7 cellular contexts compared by ENCODE assay signal in genomic region chr18:50877545-50878265, GRCh38. TPM values are rescaled to one million over a fixed set of nuclear protein-coding genes. Genes with fewer than 3 reads are reported as not detected.
DNase-seq lines count a peak whose midpoint lies in the region; TF ChIP-seq lines count a peak whose summit lies in the region.

No MANE protein-coding gene starts in this region.

- no peak overlapping the region for H3K9ac ChIP-seq in H9 (ENCODE audit: extremely low read depth, insufficient read length, low read length)
- H3K9ac ChIP-seq in fibroblast of lung (ENCODE audit: insufficient read depth, low read length) = no peak overlapping the region

- H2BK15ac ChIP-seq in H9 (ENCODE audit: low read depth, low read length) = no peak overlapping the region

- H3K27me3 ChIP-seq in H9 (ENCODE audit: insufficient read depth, low read length) (no peaks in the 10 kb centered on the region), SJSA1 (replicated peaks) (no peaks in the 10 kb centered on the region), fibroblast of lung (ENCODE audit: control insufficient read depth, insufficient read depth, low read length) (no peaks in the 10 kb centered on the region)

- H3K14ac ChIP-seq in H9 (ENCODE audit: insufficient read depth, low read length) = no peak overlapping the region

- H3K23me2 ChIP-seq in H9 (ENCODE audit: insufficient read length, low read depth, low read length, poor library complexity, severe bottlenecking) = peaks cover 7% of the 10 kb centered on the region

- no peak overlapping the region for H3K23ac ChIP-seq in H9 (ENCODE audit: insufficient read length, low read depth, low read length)

- H3K4me1 ChIP-seq in H9 (ENCODE audit: insufficient read depth, low read length) (no peaks in the 10 kb centered on the region), SJSA1 (replicated peaks) (peaks cover 7% of the 10 kb centered on the region), fibroblast of lung (ENCODE audit: control insufficient read depth, extremely low read depth, insufficient read depth, low read length) (no peaks in the 10 kb centered on the region)

- no peaks in the 10 kb centered on the region for H3K9me3 ChIP-seq in H9 (ENCODE audit: control insufficient read depth, low read depth, low read length)
- no peaks in the 10 kb centered on the region for H3K9me3 ChIP-seq in SJSA1 (replicated peaks)
- no peaks in the 10 kb centered on the region for H3K9me3 ChIP-seq in fibroblast of lung (ENCODE audit: control insufficient read depth, insufficient read depth, low read depth, low read length)

- no peaks in the 10 kb centered on the region; a peak in 2 of 5 replicates for H3K9me3 Mint-ChIP-seq in H9

- H3K27ac Mint-ChIP-seq in H9 = no peak overlapping the region

- H3K4me2 ChIP-seq in H9 (ENCODE audit: insufficient read depth, insufficient read length, low read length) (peak overlapping the region; percentile 65), fibroblast of lung (ENCODE audit: extremely low read depth, insufficient read depth, low read length) (peak overlapping the region; percentile 87)

- H4K5ac ChIP-seq in H9 (ENCODE audit: insufficient read length, low read depth, low read length) = no peak overlapping the region

- no peak overlapping the region for H2BK5ac ChIP-seq in H9 (ENCODE audit: insufficient read length, low read length)

- peak overlapping the region; percentile 87 for H3K4me3 ChIP-seq in SJSA1
- peak overlapping the region; percentile 82 to 91 (median 89) for H3K4me3 ChIP-seq in fibroblast of lung (replicated peaks in 1 of 4; ENCODE audit: control extremely low read depth in 1 of 4, insufficient read depth in 1 of 4, low read depth in 3 of 4, low read length in 4 of 4)
- H3K4me3 ChIP-seq in skin epidermis = peak overlapping the region; percentile 79 to 94 (median 83)

- peaks cover 18 to 24% of the 10 kb centered on the region in 2 experiments for H3K4me1 Mint-ChIP-seq in H9

- H3K79me1 ChIP-seq in H9 (ENCODE audit: insufficient read depth, low read depth, low read length, poor library complexity, severe bottlenecking) = no peaks in the 10 kb centered on the region

- no peaks in the 10 kb centered on the region for H3K27me3 Mint-ChIP-seq in H9 (ENCODE audit: low read depth)

- H2BK12ac ChIP-seq in H9 (ENCODE audit: insufficient read length, low read depth, low read length) = no peak overlapping the region

- H3K36me3 ChIP-seq in SJSA1 (peaks cover 4% of the 10 kb centered on the region; the same call in 1 of the 2 replicates), fibroblast of lung (ENCODE audit: control insufficient read depth, insufficient read depth, low read length) (no peaks in the 10 kb centered on the region)

- no peak overlapping the region for H4K8ac ChIP-seq in H9 (replicated peaks; ENCODE audit: insufficient read length, low read depth, low read length)

- H3T11ph ChIP-seq in H9 (ENCODE audit: low read length) = no peak overlapping the region

- H3K18ac ChIP-seq in H9 (ENCODE audit: insufficient read length, low read depth, low read length) = no peak overlapping the region

- no peak overlapping the region for H3K4ac ChIP-seq in H9 (ENCODE audit: low read depth, low read length)

- no peak overlapping the region for H2BK120ac ChIP-seq in H9 (ENCODE audit: low read depth, low read length, poor library complexity, severe bottlenecking)

- H3K27ac ChIP-seq in H9 (ENCODE audit: insufficient read length, low read depth, low read length) (no peak overlapping the region), SJSA1 (no peak overlapping the region), fibroblast of lung (ENCODE audit: insufficient read depth, low read length) (peak overlapping the region; percentile 91), skin epidermis (peak overlapping the region in 19 of 21 experiments; percentile 85 to 99 (median 96))

- H3K79me2 ChIP-seq in H9 (ENCODE audit: insufficient read depth, low read length) (peaks cover 12% of the 10 kb centered on the region; the same call in 1 of the 2 replicates), fibroblast of lung (ENCODE audit: control insufficient read depth, insufficient read depth, low read length) (peaks cover 25% of the 10 kb centered on the region)

- TF ChIP-seq CTCF in H9 (conservative IDR thresholded peaks at IDR 0.05) (no peak), fibroblast of lung (conservative IDR thresholded peaks at IDR 0.05 in 1 of 2, IDR thresholded peaks at IDR 0.05 in 1 of 2; ENCODE audit: low read depth in 1 of 2, low read length in 2 of 2) (no peak)

- H2AK5ac ChIP-seq in H9 (ENCODE audit: insufficient read length, low read length) = no peak overlapping the region

- no peak for DNase-seq in H9
- no peak for DNase-seq in SJSA1 (ENCODE audit: low read depth in 1 of 2, low spot score in 2 of 2)
- DNase-seq in fibroblast of lung (ENCODE audit: low read depth in 2 of 2) = no peak
- DNase-seq in kidney tubule cell (ENCODE audit: low spot score) = no peak
- DNase-seq in NCI-H1436 (lab: John Stamatoyannopoulos, UW) = no peak
- DNase-seq in NCI-H2196 (lab: John Stamatoyannopoulos, UW; ENCODE audit: unreplicated experiment) = no peak

- no peaks in the 10 kb centered on the region for H4K20me1 ChIP-seq in H9 (ENCODE audit: control insufficient read depth, insufficient read depth, insufficient read length)
- no peaks in the 10 kb centered on the region for H4K20me1 ChIP-seq in fibroblast of lung (ENCODE audit: control insufficient read depth, extremely low read depth, insufficient read depth, low read length)

- peaks cover 0 to 2% (median 0%) of the 10 kb centered on the region in 3 experiments; a peak in 2 of 7 replicates for H3K36me3 Mint-ChIP-seq in H9 (ENCODE audit: insufficient read depth in 1 of 3, low read depth in 3 of 3)

- WGBS in H9 (ENCODE audit: extremely low coverage, insufficient read length, low lambda C conversion rate) = no CpG with 5 or more reads among the region's 8 CpGs

- H2AFZ ChIP-seq in H9 (ENCODE audit: low read length) = no peak overlapping the region
- H2AFZ ChIP-seq in fibroblast of lung (ENCODE audit: low read length) = peak overlapping the region; percentile 99

- H2BK20ac ChIP-seq in H9 (ENCODE audit: low read depth, low read length, poor library complexity, severe bottlenecking) = no peak overlapping the region

- H3K56ac ChIP-seq in H9 (ENCODE audit: insufficient read length, low read depth, low read length) = no peak overlapping the region

- peak overlapping the region; percentile 83 to 92 for H3K4me3 Mint-ChIP-seq in H9

- no peak overlapping the region for H4K91ac ChIP-seq in H9 (ENCODE audit: insufficient read length, low read depth, low read length)

RNA-seq across cellular contexts. Expression of gene ME2, which starts 1.2 kb away (rescaled TPM):
- total RNA-seq in H9 (2021) (46.4 and 49.4 TPM in 2 replicates), fibroblast of lung (43.9 and 57.0 TPM in 2 replicates)
- 45.0 and 49.2 TPM in 2 replicates for total RNA-seq in SJSA1 (2014; rRNA removed; shearing (Covaris generic))
- 40.5 and 62.5 TPM in 2 replicates for polyA plus RNA-seq in fibroblast of lung
- polyA plus RNA-seq in fibroblast of lung (2012) = 23.2 and 34.6 TPM in 2 replicates
- polyA minus RNA-seq in fibroblast of lung (ENCODE audit: low replicate concordance) = 11.4 and 15.2 TPM in 2 replicates

RNA-seq across cellular contexts. Expression of gene MRO, which starts 57.9 kb away (rescaled TPM):
- total RNA-seq in H9 (2021) = 0.57 and 0.72 TPM in 2 replicates
- total RNA-seq in SJSA1 (2014; rRNA removed; shearing (Covaris generic)) = 0.03 TPM in 1 of 2 replicates, not detected in the other
- under 0.01 TPM in 2 replicates for total RNA-seq in fibroblast of lung
- 0.01 and 0.02 TPM in 2 replicates for polyA plus RNA-seq in fibroblast of lung
- not detected in 2 replicates for polyA plus RNA-seq in fibroblast of lung (2012)
- polyA minus RNA-seq in fibroblast of lung (ENCODE audit: low replicate concordance) = not detected in 2 replicates

Comparison
In these comparisons a context has a peak if more than half of its experiments do, and no peak if none do; other contexts are left out.
1. H3K27ac ChIP-seq: peak in fibroblast of lung (single experiment) and skin epidermis (19 of 21); none in H9 (single experiment) and SJSA1 (single experiment).
2. Peak in every context shown above with its lines, with median percentiles within 50 percentile points of each other: H3K4me3 ChIP-seq.